In the genomic region with DNA sequence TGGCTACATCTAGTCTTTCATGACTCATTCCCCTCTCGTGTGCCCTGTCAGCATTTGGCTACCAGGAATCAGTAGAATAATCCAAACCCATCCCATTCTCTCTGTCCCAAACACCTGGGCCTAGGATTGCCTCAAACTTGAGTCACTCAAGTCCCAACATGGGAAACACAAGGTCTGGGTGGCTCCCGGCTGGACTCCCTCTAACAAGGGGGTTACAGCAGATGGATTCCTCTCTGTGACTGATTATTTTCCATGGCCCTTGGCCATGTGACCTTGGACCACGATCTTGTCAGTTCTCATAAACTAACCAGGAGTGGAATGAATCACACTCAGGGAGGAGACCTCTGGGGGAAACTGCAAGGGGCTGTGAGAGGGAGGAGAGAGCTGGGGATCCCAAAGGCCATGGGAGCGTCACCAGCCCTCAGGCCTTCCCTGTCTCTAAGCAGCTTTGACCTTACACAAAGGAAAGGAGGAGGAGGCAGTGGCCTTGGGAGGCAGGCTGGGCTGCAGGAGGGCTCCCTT, we compare ENCODE assay signal across 14 cellular contexts.
DNase-seq lines count a peak whose midpoint lies in the region; ATAC-seq, FAIRE-seq and TF ChIP-seq lines count a peak whose summit lies in the region.
"Had no signal": no experiment of that assay in that cellular context is flagged by ENCODE, and none has a peak within 500 bp of the region (broad histone marks: within the 10 kb centered on the region; RNA-seq: fewer than 3 reads in every experiment).

No MANE protein-coding gene starts in this region.

- BruUV-seq in HepG2 (replicated peaks; lab: Mats Ljungman, UMichigan): no TSS peak
- no TSS peak for BruUV-seq in Caco-2 (replicated peaks; lab: Mats Ljungman, UMichigan)

- no peak overlapping the region for H4K91ac ChIP-seq in mesenchymal stem cell (ENCODE audit: low read length)

- H4K8ac ChIP-seq in mesenchymal stem cell (ENCODE audit: low read length): no peak overlapping the region

- H2BK12ac ChIP-seq in mesenchymal stem cell (ENCODE audit: low read length in 2 of 2): no peak overlapping the region

- H3K4me2 ChIP-seq in HepG2 (ENCODE audit: low read depth, low read length): no peak overlapping the region
- H3K4me2 ChIP-seq in mesenchymal stem cell (ENCODE audit: low read length, poor library complexity, severe bottlenecking): no peak overlapping the region

- no peak overlapping the region for H3K9ac ChIP-seq in liver (ENCODE audit: low read depth in 1 of 2, low read length in 2 of 2)
- no peak overlapping the region for H3K9ac ChIP-seq in HepG2 (ENCODE audit: insufficient read depth, low read depth, low read length)
- peak overlapping the region; percentile 68 for H3K9ac ChIP-seq in mesenchymal stem cell (ENCODE audit: low read length)

- H3K27me3 ChIP-seq in liver (ENCODE audit: control insufficient read depth in 4 of 4, insufficient read depth in 4 of 4, low read length in 3 of 4) (no peaks in the 10 kb centered on the region), HepG2 (ENCODE audit: control insufficient read depth in 1 of 2, insufficient read depth in 2 of 2, low read length in 2 of 2) (peaks cover 1 to 9% of the 10 kb centered on the region in 2 experiments; a peak in 3 of 5 replicates), mesenchymal stem cell (ENCODE audit: control insufficient read depth in 1 of 2, insufficient read depth in 1 of 2, low read length in 2 of 2) (no peaks in the 10 kb centered on the region), aorta (ENCODE audit: control insufficient read depth in 1 of 2, insufficient read depth in 2 of 2, low read length in 1 of 2) (no peaks in the 10 kb centered on the region), Caco-2 (replicated peaks; ENCODE audit: control insufficient read depth, insufficient read depth, low read length) (no peaks in the 10 kb centered on the region)
- H3K27me3 ChIP-seq: upper lobe of left lung had no signal

- intact Hi-C loops in HepG2 (cut with micrococcal nuclease; ENCODE audit: unreplicated experiment) (no loop called here), aorta (cut with DNase I) (no loop called here), Caco-2 (cut with micrococcal nuclease; ENCODE audit: unreplicated experiment) (no loop called here)

- POLR2A ChIA-PET in HepG2 (lab: Yijun Ruan, JAX): no interaction called here
- POLR2A ChIA-PET in Caco-2 (lab: Charles Lee): no interaction called here

- H3K18ac ChIP-seq in mesenchymal stem cell (ENCODE audit: low read depth in 1 of 2, low read length in 2 of 2): no peak overlapping the region

- H2AK5ac ChIP-seq in mesenchymal stem cell (ENCODE audit: low read length, severe bottlenecking): no peak overlapping the region

- TF ChIP-seq EP300 in HepG2 (IDR thresholded peaks at IDR 0.05; ENCODE audit: low read depth in 2 of 2, low read length in 2 of 2): no peak
- no peak for TF ChIP-seq EP300 in HepG2 (CRISPR knock-in tag; IDR thresholded peaks at IDR 0.05; ENCODE audit: borderline replicate concordance)

- H3K9me3 ChIP-seq in liver (ENCODE audit: control insufficient read depth in 4 of 4, low read length in 3 of 4) (no peaks in the 10 kb centered on the region), HepG2 (ENCODE audit: low read length) (no peaks in the 10 kb centered on the region), mesenchymal stem cell (ENCODE audit: control insufficient read depth, low read length) (no peaks in the 10 kb centered on the region), aorta (ENCODE audit: control insufficient read depth, low read length) (no peaks in the 10 kb centered on the region), Caco-2 (no peaks in the 10 kb centered on the region)
- H3K9me3 ChIP-seq: upper lobe of left lung had no signal

- WGBS in liver: 74% methylated on average over 4 of the region's 4 CpGs
- WGBS in HepG2 (ENCODE audit: low lambda C conversion rate): 0% methylated on average over 4 of the region's 4 CpGs
- WGBS in mesenchymal stem cell: 33% methylated on average over 3 of the region's 4 CpGs
- WGBS in aorta, 2 donors: 22 to 24% methylated on average over 4 of the region's 4 CpGs

- H3K4me1 ChIP-seq in liver (ENCODE audit: control insufficient read depth in 4 of 4, insufficient read depth in 4 of 4, low read length in 3 of 4) (no peaks in the 10 kb centered on the region), HepG2 (ENCODE audit: insufficient read depth, low read length) (no peaks in the 10 kb centered on the region), mesenchymal stem cell (ENCODE audit: control insufficient read depth, insufficient read depth, low read depth, low read length) (peaks cover 5% of the 10 kb centered on the region), aorta (ENCODE audit: control insufficient read depth in 1 of 2, insufficient read depth in 2 of 2, low read length in 2 of 2) (peaks cover 0 to 11% of the 10 kb centered on the region in 2 donors), Caco-2 (no peaks in the 10 kb centered on the region)

- TF ChIP-seq POLR2A in HepG2 (IDR thresholded peaks at IDR 0.05; ENCODE audit: insufficient read depth in 1 of 2, low read depth in 2 of 2, low read length in 2 of 2): no peak

- H3K36me3 Mint-ChIP-seq in Caco-2 (ENCODE audit: insufficient read depth, unreplicated experiment): peaks cover 15% of the 10 kb centered on the region

- in situ Hi-C loops in HepG2 (cut with HindIII; ENCODE audit: extremely low pct_ligation_motif_present, low pct_unique_long_range_greater_than_20kb): no loop called here

- no peaks in the 10 kb centered on the region for H3K79me2 ChIP-seq in HepG2 (ENCODE audit: insufficient read depth, low read length)

- H3K4me3 Mint-ChIP-seq in Caco-2 (ENCODE audit: unreplicated experiment): no peak overlapping the region
- H3K4me3 Mint-ChIP-seq: B cell had no signal

- no peaks in the 10 kb centered on the region for H3K9me3 Mint-ChIP-seq in Caco-2 (ENCODE audit: unreplicated experiment)

- peaks cover 0 to 7% (median 0%) of the 10 kb centered on the region in 4 donors for H3K36me3 ChIP-seq in liver (ENCODE audit: control insufficient read depth in 4 of 4, insufficient read depth in 3 of 4, low read depth in 1 of 4, low read length in 3 of 4)
- H3K36me3 ChIP-seq in HepG2 (replicated peaks in 1 of 2; ENCODE audit: control insufficient read depth in 1 of 2, insufficient read depth in 2 of 2, low read length in 2 of 2): no peaks in the 10 kb centered on the region
- peaks cover 0 to 2% of the 10 kb centered on the region in 2 experiments for H3K36me3 ChIP-seq in mesenchymal stem cell (ENCODE audit: control insufficient read depth in 1 of 2, insufficient read depth in 2 of 2, low read depth in 1 of 2, low read length in 2 of 2)
- H3K36me3 ChIP-seq in aorta (ENCODE audit: control insufficient read depth in 1 of 2, insufficient read depth in 2 of 2, low read length in 1 of 2): peaks cover 0 to 3% of the 10 kb centered on the region in 2 donors
- no peaks in the 10 kb centered on the region for H3K36me3 ChIP-seq in Caco-2 (ENCODE audit: control insufficient read depth, insufficient read depth, low read length)
- H3K36me3 ChIP-seq: upper lobe of left lung had no signal

- no peak overlapping the region for H2BK15ac ChIP-seq in mesenchymal stem cell (ENCODE audit: low read depth, poor library complexity, severe bottlenecking)

- H3K27me3 Mint-ChIP-seq in Caco-2 (ENCODE audit: insufficient read depth, unreplicated experiment): peaks cover 2% of the 10 kb centered on the region

- no peak overlapping the region for H3K23ac ChIP-seq in mesenchymal stem cell (ENCODE audit: low read length in 2 of 2)

- H3K79me1 ChIP-seq in mesenchymal stem cell (replicated peaks; ENCODE audit: low read length, poor library complexity, severe bottlenecking): peaks cover 1% of the 10 kb centered on the region

- H3K4me3 ChIP-seq in liver (ENCODE audit: low read depth in 1 of 3, low read length in 3 of 3): no peak overlapping the region
- no peak overlapping the region for H3K4me3 ChIP-seq in HepG2 (replicated peaks in 1 of 3; ENCODE audit: insufficient read depth in 1 of 3, low read depth in 2 of 3, low read length in 3 of 3)
- no peak overlapping the region for H3K4me3 ChIP-seq in epithelial cell of esophagus (ENCODE audit: low read length)
- H3K4me3 ChIP-seq in mesenchymal stem cell (ENCODE audit: insufficient read depth in 1 of 2, low read depth in 1 of 2, low read length in 2 of 2): no peak overlapping the region
- no peak overlapping the region for H3K4me3 ChIP-seq in aorta (ENCODE audit: low read length in 2 of 2)
- no peak overlapping the region for H3K4me3 ChIP-seq in Caco-2 (ENCODE audit: low read depth, low read length)
- H3K4me3 ChIP-seq: upper lobe of left lung had no signal

- no peak overlapping the region for H2BK120ac ChIP-seq in mesenchymal stem cell (ENCODE audit: low read depth, low read length)

- ATAC-seq in HepG2 (no peak), aorta (ENCODE audit: low FRiP score) (peak; percentile 69), HG03025 (IDR thresholded peaks at IDR 0.05; ENCODE audit: low FRiP score, unreplicated experiment) (no peak)
- ATAC-seq: left lobe of liver had no signal

- TF ChIP-seq CTCF in liver (IDR thresholded peaks at IDR 0.05; ENCODE audit: low read depth, low read length, missing input control) (no peak), HepG2 (CRISPR knock-in tag; IDR thresholded peaks at IDR 0.05) (no peak), epithelial cell of esophagus (IDR thresholded peaks at IDR 0.05; ENCODE audit: insufficient read depth, low read depth, low read length, missing control alignments) (no peak), Caco-2 (IDR thresholded peaks at IDR 0.05; ENCODE audit: insufficient read depth in 1 of 2, low read depth in 1 of 2, low read length in 1 of 2, severe bottlenecking in 1 of 2, unreplicated experiment in 1 of 2) (no peak)

- H3K27ac Mint-ChIP-seq in Caco-2 (ENCODE audit: unreplicated experiment): no peak overlapping the region
- H3K27ac Mint-ChIP-seq: B cell had no signal

- H3K4ac ChIP-seq in mesenchymal stem cell (ENCODE audit: low read depth in 1 of 2, low read length in 2 of 2): no peak overlapping the region

- FAIRE-seq in HepG2 (lab: Jason Lieb, UNC): no peak

- no peak overlapping the region for H3K14ac ChIP-seq in mesenchymal stem cell (ENCODE audit: low read length in 2 of 2)

- H4K20me1 ChIP-seq in HepG2 (ENCODE audit: insufficient read depth, low read length): no peaks in the 10 kb centered on the region

- DNase-seq in HepG2 (ENCODE audit: low spot score) (no peak), epithelial cell of esophagus (ENCODE audit: low read depth) (peak; percentile 34), mesenchymal stem cell (peak; percentile 74), aorta (peak; percentile 74 to 82), Caco-2 (no peak), occipital lobe (lab: John Stamatoyannopoulos, UW) (no peak)
- DNase-seq: cortex of kidney, NCI-H2081, SIG-M5, upper lobe of left lung had no signal

- no peak overlapping the region for H3K27ac ChIP-seq in liver (ENCODE audit: low read depth in 1 of 2, low read length in 2 of 2)
- H3K27ac ChIP-seq in HepG2 (ENCODE audit: extremely low read length, insufficient read depth, low read length): no peak overlapping the region
- no peak overlapping the region for H3K27ac ChIP-seq in mesenchymal stem cell (ENCODE audit: low read length, poor library complexity, severe bottlenecking)
- peak overlapping the region in 1 of 2 donors; percentile 33 for H3K27ac ChIP-seq in aorta (ENCODE audit: low read depth in 1 of 2, low read length in 2 of 2)
- H3K27ac ChIP-seq: upper lobe of left lung had no signal

- CTCF ChIA-PET in HepG2 (lab: Yijun Ruan, JAX; ENCODE audit: low intra/inter-chr PET ratio, low total read pairs) (no interaction called here), Caco-2 (lab: Charles Lee) (no interaction called here)

- no peak overlapping the region for H2AFZ ChIP-seq in HepG2 (ENCODE audit: low read length)
- H2AFZ ChIP-seq in mesenchymal stem cell (ENCODE audit: low read depth, low read length): no peak overlapping the region

- H3K4me1 Mint-ChIP-seq in Caco-2 (ENCODE audit: low read depth, unreplicated experiment): no peaks in the 10 kb centered on the region
- H3K4me1 Mint-ChIP-seq: B cell had no signal

- no peak for TF ChIP-seq RAD21 in liver (IDR thresholded peaks at IDR 0.05)
- TF ChIP-seq RAD21 in HepG2 (CRISPR knock-in tag; IDR thresholded peaks at IDR 0.05): no peak

- no peak overlapping the region for H2BK5ac ChIP-seq in mesenchymal stem cell (ENCODE audit: low read depth, low read length, poor library complexity, severe bottlenecking)

Comparison
In these comparisons a context has a peak if more than half of its experiments do, and no peak if none do; other contexts are left out.
1. DNase-seq: peak in epithelial cell of esophagus (single experiment), mesenchymal stem cell (single experiment) and aorta (2 of 2); none in HepG2 (single experiment), Caco-2 (0 of 2) and occipital lobe (single experiment).